Comparison of ENCODE assay signal across 16 cellular contexts in the genomic region with DNA sequence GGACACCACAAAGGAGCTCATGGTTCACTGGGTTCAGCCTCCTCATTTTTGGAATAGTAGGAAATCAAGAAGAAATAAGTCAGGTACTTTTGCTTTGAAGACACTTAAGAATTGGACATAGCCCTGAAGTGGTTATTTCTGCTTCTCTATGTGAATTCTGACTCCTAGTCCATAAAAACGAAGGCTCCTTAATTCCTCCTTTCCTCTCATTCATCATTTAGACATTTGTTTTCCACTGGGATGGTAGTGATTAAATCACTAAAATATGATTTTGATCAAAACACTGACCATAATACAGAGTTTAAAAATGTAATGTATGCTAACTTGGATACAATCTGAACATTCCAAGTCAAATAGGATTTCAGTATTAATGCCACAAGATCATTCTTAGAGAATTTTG. TPM values are rescaled to one million over a fixed set of nuclear protein-coding genes. Genes with fewer than 3 reads are reported as not detected.
DNase-seq lines count a peak whose midpoint lies in the region; ATAC-seq and TF ChIP-seq lines count a peak whose summit lies in the region.
"Had no signal": no experiment of that assay in that cellular context is flagged by ENCODE, and none has a peak within 500 bp of the region (broad histone marks: within the 10 kb centered on the region; RNA-seq: fewer than 3 reads in every experiment).

No MANE protein-coding gene starts in this region.

- POLR2A ChIA-PET in HCT116 (lab: Charles Lee) = interaction anchor here (0.7 kb wide), 1 partner anchor 11 kb away, joined by 3 read pairs; no protein-coding TSS in a partner anchor

- no peaks in the 10 kb centered on the region for H4K20me1 ChIP-seq in HCT116 (ENCODE audit: insufficient read depth)

- H3K4me2 ChIP-seq in HCT116 (ENCODE audit: low read length) = peak overlapping the region; percentile 67

- H3K9me3 ChIP-seq in HCT116 (ENCODE audit: control insufficient read depth in 1 of 2, insufficient read depth in 1 of 2, low read depth in 1 of 2, low read length in 2 of 2) = no peaks in the 10 kb centered on the region
- no peaks in the 10 kb centered on the region for H3K9me3 ChIP-seq in breast epithelium
- H3K9me3 ChIP-seq in lower lobe of right lung = no peaks in the 10 kb centered on the region
- no peaks in the 10 kb centered on the region for H3K9me3 ChIP-seq in thyroid gland
- H3K9me3 ChIP-seq in aorta (ENCODE audit: control insufficient read depth, low read length) = no peaks in the 10 kb centered on the region
- H3K9me3 ChIP-seq: BE2C, psoas muscle, testis had no signal

- BruUV-seq in HCT116 (replicated peaks; lab: Mats Ljungman, UMichigan) = no TSS peak

- ATAC-seq in HCT116 = no peak
- ATAC-seq in lower lobe of right lung = no peak
- ATAC-seq in GM19397 (IDR thresholded peaks at IDR 0.05; ENCODE audit: unreplicated experiment) = no peak
- ATAC-seq in GM21825 (IDR thresholded peaks at IDR 0.05; ENCODE audit: unreplicated experiment) = no peak
- no peak for ATAC-seq in aorta (ENCODE audit: low FRiP score)
- ATAC-seq: T-helper 17 cell had no signal

- no peaks in the 10 kb centered on the region for H3K27me3 ChIP-seq in HCT116 (ENCODE audit: insufficient read depth, low read length)
- no peaks in the 10 kb centered on the region for H3K27me3 ChIP-seq in breast epithelium
- no peaks in the 10 kb centered on the region for H3K27me3 ChIP-seq in lower lobe of right lung (ENCODE audit: low read depth)
- H3K27me3 ChIP-seq in thyroid gland = no peaks in the 10 kb centered on the region
- no peaks in the 10 kb centered on the region for H3K27me3 ChIP-seq in aorta (ENCODE audit: control insufficient read depth in 1 of 2, insufficient read depth in 2 of 2, low read length in 1 of 2)
- H3K27me3 ChIP-seq: testis had no signal

- H3K79me2 ChIP-seq in HCT116 (ENCODE audit: insufficient read depth, low read length) = peaks cover 13% of the 10 kb centered on the region; the same call in 1 of the 2 replicates

- no peaks in the 10 kb centered on the region for H3K9me2 ChIP-seq in HCT116 (ENCODE audit: insufficient read depth)

- RAD21 ChIA-PET in HCT116 (lab: Charles Lee; ENCODE audit: low non-redundant PET in 1 of 2, low total read pairs in 2 of 2, uncharacterized antibody in 2 of 2, unreplicated experiment in 2 of 2) = no interaction called here

- intact Hi-C loops in HCT116 (cut with micrococcal nuclease) (loop anchor here (2.0 kb wide), 1 partner anchor 72 kb away; a partner anchor contains a TSS), breast epithelium (cut with DNase I; ENCODE audit: low total_unique reads) (no loop called here), lower lobe of right lung (cut with DNase I) (no loop called here), thyroid gland (cut with DNase I) (loop anchor here (10.0 kb wide), 1 partner anchor 72 kb away; a partner anchor contains a TSS), aorta (cut with DNase I) (loop anchor here in 1 of 2 donors (1.0 kb wide), 1 partner anchor 72 kb away; a partner anchor contains a TSS)

- H3K9ac ChIP-seq in HCT116 (ENCODE audit: low read length) = peak overlapping the region; percentile 29

- no peak for TF ChIP-seq CTCF in HCT116 (IDR thresholded peaks at IDR 0.05 in 2 of 3, conservative IDR thresholded peaks at IDR 0.05 in 1 of 3; ENCODE audit: borderline replicate concordance in 1 of 3, insufficient read depth in 1 of 3, low read depth in 2 of 3, low read length in 2 of 3)
- TF ChIP-seq CTCF in breast epithelium (IDR thresholded peaks at IDR 0.05) = no peak
- no peak for TF ChIP-seq CTCF in lower lobe of right lung (IDR thresholded peaks at IDR 0.05)
- no peak for TF ChIP-seq CTCF in thyroid gland (IDR thresholded peaks at IDR 0.05)

- H2AFZ ChIP-seq in HCT116 (ENCODE audit: low read depth, low read length, poor library complexity, severe bottlenecking) = no peak overlapping the region

- WGBS in thyroid gland, 2 donors = 13 to 24% methylated on average over 1 of the region's 1 CpG
- 2 to 5% methylated on average over 1 of the region's 1 CpG for WGBS in aorta, 2 donors

- H3K4me3 ChIP-seq in HCT116 (replicated peaks in 1 of 2; ENCODE audit: low read depth in 1 of 2, low read length in 2 of 2) = peak overlapping the region; percentile 10 to 36; a peak in 3 of 4 replicates
- no peak overlapping the region for H3K4me3 ChIP-seq in breast epithelium
- no peak overlapping the region for H3K4me3 ChIP-seq in lower lobe of right lung
- no peak overlapping the region for H3K4me3 ChIP-seq in thyroid gland (replicated peaks in 1 of 3)
- no peak overlapping the region for H3K4me3 ChIP-seq in aorta (ENCODE audit: low read length in 2 of 2)
- H3K4me3 ChIP-seq: psoas muscle, testis had no signal

- TF ChIP-seq RAD21 in HCT116 (IDR thresholded peaks at IDR 0.05; ENCODE audit: low read depth) = no peak

- DNase-seq in HCT116 (ENCODE audit: low read depth, low spot score) (no peak), breast epithelium (ENCODE audit: low spot score in 2 of 2) (no peak), lower lobe of right lung (no peak), thyroid gland (no peak), NOMO-1 (lab: John Stamatoyannopoulos, UW; ENCODE audit: unreplicated experiment in 2 of 2) (no peak), aorta (no peak)
- DNase-seq: activated CD4-positive, alpha-beta T cell treated with anti-CD3 and anti-CD28 coated beads for 4 hours; activated naive CD8-positive, alpha-beta T cell treated with anti-CD3 and anti-CD28 coated beads, Interleukin-2, amount 50 U/mL, for 24 hours; activated T-cell treated with anti-CD3 and anti-CD28 coated beads, Interleukin-2, amount 50 U/mL, for 24 hours; BE2C; NCI-H748 treated with DMSO at 0.1 percent for 48 hours; psoas muscle; T-helper 17 cell; testis had no signal

- peak overlapping the region; percentile 64 for H3K27ac ChIP-seq in HCT116 (ENCODE audit: low read depth, low read length)
- peak overlapping the region; percentile 38 for H3K27ac ChIP-seq in breast epithelium
- peak overlapping the region; percentile 31 for H3K27ac ChIP-seq in lower lobe of right lung
- H3K27ac ChIP-seq in thyroid gland = peak overlapping the region in 2 of 3 donors; percentile 52 to 58
- no peak overlapping the region for H3K27ac ChIP-seq in aorta (ENCODE audit: low read depth in 1 of 2, low read length in 2 of 2)
- H3K27ac ChIP-seq: psoas muscle, testis had no signal

- H3K36me3 ChIP-seq in HCT116 (ENCODE audit: control insufficient read depth in 1 of 2, insufficient read depth in 2 of 2, low read length in 2 of 2) (no peaks in the 10 kb centered on the region; a peak in 1 of 4 replicates), breast epithelium (no peaks in the 10 kb centered on the region), lower lobe of right lung (peaks cover 6% of the 10 kb centered on the region), thyroid gland (no peaks in the 10 kb centered on the region), aorta (ENCODE audit: control insufficient read depth in 1 of 2, insufficient read depth in 2 of 2, low read length in 1 of 2) (no peaks in the 10 kb centered on the region)
- H3K36me3 ChIP-seq: BE2C had no signal

- TF ChIP-seq POLR2A in HCT116 (IDR thresholded peaks at IDR 0.05; ENCODE audit: borderline replicate concordance, extremely low read depth, insufficient read depth, insufficient read length) (no peak), breast epithelium (IDR thresholded peaks at IDR 0.05) (no peak), thyroid gland (IDR thresholded peaks at IDR 0.05) (no peak)

- CTCF ChIA-PET in HCT116 (lab: Charles Lee) = no interaction called here

- H3K4me1 ChIP-seq in HCT116 (ENCODE audit: control insufficient read depth in 1 of 2, insufficient read depth in 2 of 2, low read length in 2 of 2) (peaks cover 18 to 34% of the 10 kb centered on the region in 2 experiments), breast epithelium (no peaks in the 10 kb centered on the region), lower lobe of right lung (peaks cover 10% of the 10 kb centered on the region), thyroid gland (peaks cover 32 to 35% of the 10 kb centered on the region in 2 donors), aorta (ENCODE audit: control insufficient read depth in 1 of 2, insufficient read depth in 2 of 2, low read length in 2 of 2) (peaks cover 4 to 6% of the 10 kb centered on the region in 2 donors)
- H3K4me1 ChIP-seq: BE2C, testis had no signal

TF ChIP-seq in HCT116, 20 proteins besides CTCF, POLR2A, EP300 and RAD21 (continues in another document):
- TF ChIP-seq, protein P1, sequence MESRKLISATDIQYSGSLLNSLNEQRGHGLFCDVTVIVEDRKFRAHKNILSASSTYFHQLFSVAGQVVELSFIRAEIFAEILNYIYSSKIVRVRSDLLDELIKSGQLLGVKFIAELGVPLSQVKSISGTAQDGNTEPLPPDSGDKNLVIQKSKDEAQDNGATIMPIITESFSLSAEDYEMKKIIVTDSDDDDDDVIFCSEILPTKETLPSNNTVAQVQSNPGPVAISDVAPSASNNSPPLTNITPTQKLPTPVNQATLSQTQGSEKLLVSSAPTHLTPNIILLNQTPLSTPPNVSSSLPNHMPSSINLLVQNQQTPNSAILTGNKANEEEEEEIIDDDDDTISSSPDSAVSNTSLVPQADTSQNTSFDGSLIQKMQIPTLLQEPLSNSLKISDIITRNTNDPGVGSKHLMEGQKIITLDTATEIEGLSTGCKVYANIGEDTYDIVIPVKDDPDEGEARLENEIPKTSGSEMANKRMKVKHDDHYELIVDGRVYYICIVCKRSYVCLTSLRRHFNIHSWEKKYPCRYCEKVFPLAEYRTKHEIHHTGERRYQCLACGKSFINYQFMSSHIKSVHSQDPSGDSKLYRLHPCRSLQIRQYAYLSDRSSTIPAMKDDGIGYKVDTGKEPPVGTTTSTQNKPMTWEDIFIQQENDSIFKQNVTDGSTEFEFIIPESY (IDR thresholded peaks at IDR 0.05; ENCODE audit: extremely low read depth, insufficient replicate concordance, low read length) = no peak

RNA-seq across cellular contexts. Expression of a gene that starts 34.7 kb away (rescaled TPM):
- total RNA-seq in HCT116 (2021; ENCODE audit: unreplicated experiment) (4.0 TPM), breast epithelium (10 to 100 TPM; 10.2 to 19.5 (median 12.6) TPM), lower lobe of right lung (11.0 TPM), thyroid gland (10 to 100 TPM in 2 of 4 donors, 1 to 10 TPM in 2; 7.0 to 13.4 (median 8.7) TPM), aorta (10 to 100 TPM; 13.8 to 16.7 TPM)
- 1.3 and 1.8 TPM in 2 replicates for polyA plus RNA-seq in HCT116 (2012)
- polyA plus RNA-seq in aorta = 1 to 10 TPM; 5.3 to 8.5 TPM

Comparison
In these comparisons a context has a peak if more than half of its experiments do, and no peak if none do; other contexts are left out.
1. H3K27ac ChIP-seq: peak in HCT116 (single experiment), breast epithelium (2 of 2), lower lobe of right lung (single experiment) and thyroid gland (2 of 3); none in aorta (0 of 2).
2. H3K4me3 ChIP-seq: peak in HCT116 (2 of 2); none in breast epithelium (0 of 3), lower lobe of right lung (single experiment), thyroid gland (0 of 3) and aorta (0 of 2).
3. intact Hi-C loops: an anchor here in HCT116 (2.0 kb wide) and thyroid gland (10.0 kb wide); none called in breast epithelium and lower lobe of right lung.